Comparison of ENCODE assay signal across 8 cellular contexts in the genomic region with DNA sequence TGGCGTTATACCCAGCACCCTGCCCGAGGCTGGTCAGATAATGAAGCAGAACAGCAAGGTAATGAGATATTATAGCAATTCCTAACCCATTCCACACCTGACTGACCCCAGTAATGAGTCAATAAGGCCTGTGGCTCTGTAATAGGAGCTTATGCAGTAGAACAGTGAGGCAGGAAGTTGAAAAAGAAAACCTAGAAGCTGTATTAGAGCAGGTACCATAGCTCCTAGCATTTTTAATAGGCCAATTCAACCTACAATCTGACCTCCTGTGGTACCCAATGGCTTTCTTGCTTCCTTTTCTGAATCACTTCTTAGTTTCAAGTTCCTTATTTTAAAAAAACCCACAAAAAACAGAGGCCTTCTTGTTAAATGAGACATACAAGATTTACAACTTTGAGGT. TPM values are rescaled to one million over a fixed set of nuclear protein-coding genes. Genes with fewer than 3 reads are reported as not detected.
DNase-seq lines count a peak whose midpoint lies in the region; ATAC-seq and TF ChIP-seq lines count a peak whose summit lies in the region.

No MANE protein-coding gene starts in this region.

- POLR2A ChIA-PET in PC-3 (lab: Charles Lee; ENCODE audit: unreplicated experiment): no interaction called here

- BruUV-seq in PC-3 (replicated peaks; lab: Mats Ljungman, UMichigan): no TSS peak

- H2AFZ ChIP-seq in PC-3 (ENCODE audit: low read length): no peak overlapping the region

- no peaks in the 10 kb centered on the region for H3K79me2 ChIP-seq in PC-3 (ENCODE audit: low read length)

- no peaks in the 10 kb centered on the region for H3K27me3 ChIP-seq in PC-3 (ENCODE audit: low read length)
- no peaks in the 10 kb centered on the region for H3K27me3 ChIP-seq in left lung

- H3K27ac ChIP-seq in PC-3 (ENCODE audit: low read length) (no peak overlapping the region), left lung (no peak overlapping the region)

- ATAC-seq in GM21447 (IDR thresholded peaks at IDR 0.05; ENCODE audit: unreplicated experiment): peak; percentile 99
- ATAC-seq in HG03457 (IDR thresholded peaks at IDR 0.05; ENCODE audit: unreplicated experiment): peak; percentile 99
- peak; percentile 60 for ATAC-seq in PC-3
- no peak for ATAC-seq in left lung

- TF ChIP-seq CTCF in GM12865 (IDR thresholded peaks at IDR 0.05; ENCODE audit: insufficient read depth, low read depth, low read length, missing control alignments) (no peak), PC-3 (conservative IDR thresholded peaks at IDR 0.05; ENCODE audit: low read depth, low read length) (no peak), left lung (IDR thresholded peaks at IDR 0.05) (no peak)

- DNase-seq in GM12865 (ENCODE audit: low read depth): peak; percentile 42
- peak; percentile 46 for DNase-seq in PC-3
- DNase-seq in left lung: no peak
- no peak for DNase-seq in stimulated activated naive CD4-positive, alpha-beta T cell (lab: John Stamatoyannopoulos, UW)
- DNase-seq in AML-193 (lab: John Stamatoyannopoulos, UW): no peak
- no peak for DNase-seq in activated T-cell treated with anti-CD3 and anti-CD28 coated beads, Interleukin-2, amount 50 U/mL, for 48 hours

- H3K9me3 ChIP-seq in PC-3 (ENCODE audit: low read length) (peaks cover 5% of the 10 kb centered on the region; the same call in 1 of the 2 replicates), left lung (peaks cover 6 to 33% of the 10 kb centered on the region in 2 donors)

- no peak overlapping the region for H3K9ac ChIP-seq in PC-3 (ENCODE audit: low read length)

- H3K4me1 ChIP-seq in PC-3 (ENCODE audit: insufficient read depth, low read length) (peaks cover 31% of the 10 kb centered on the region), left lung (no peaks in the 10 kb centered on the region)

- H4K20me1 ChIP-seq in PC-3 (ENCODE audit: low read length): no peaks in the 10 kb centered on the region

- H3K4me3 ChIP-seq in GM12865 (ENCODE audit: low read depth, low read length) (no peak overlapping the region), PC-3 (ENCODE audit: low read length) (no peak overlapping the region), left lung (no peak overlapping the region)

- H3F3A ChIP-seq in PC-3 (ENCODE audit: low read length, unreplicated experiment): no peaks in the 10 kb centered on the region

- CTCF ChIA-PET in PC-3 (lab: Charles Lee): interaction anchor here (0.6 to 1.2 kb wide), 5 partner anchors 12 to 669 kb away, joined by 3 to 4 read pairs (median 3); a partner anchor contains a TSS

- H3K36me3 ChIP-seq in PC-3 (ENCODE audit: low read depth, low read length) (no peaks in the 10 kb centered on the region), left lung (no peaks in the 10 kb centered on the region)

- H3K9me2 ChIP-seq in PC-3 (replicated peaks; ENCODE audit: low read length): no peaks in the 10 kb centered on the region

- H3K4me2 ChIP-seq in PC-3 (ENCODE audit: low read length): peak overlapping the region; percentile 2; the same call in 1 of the 2 replicates

- intact Hi-C loops in PC-3 (cut with micrococcal nuclease) (loop anchor here (5.0 kb wide), 1 partner anchor 1047 kb away; no protein-coding TSS in a partner anchor), left lung (cut with DNase I) (no loop called here)

RNA-seq across cellular contexts. Expression of a gene that starts 43.6 kb away (rescaled TPM):
- total RNA-seq in PC-3 (2014; rRNA removed): 1.7 and 2.1 TPM in 2 replicates
- total RNA-seq in left lung: 10 to 100 TPM; 26.2 to 67.1 TPM

Comparison
In these comparisons a context has a peak if more than half of its experiments do, and no peak if none do; other contexts are left out.
1. DNase-seq: peak in GM12865 (single experiment) and PC-3 (single experiment); none in left lung (0 of 2), stimulated activated naive CD4-positive, alpha-beta T cell (0 of 6), AML-193 (0 of 2) and activated T-cell treated with anti-CD3 and anti-CD28 coated beads, Interleukin-2, amount 50 U/mL, for 48 hours (0 of 2).